Comparison of ENCODE assay signal across 2 cellular contexts in genomic region chr9:98385751-98386150, GRCh38.
TF ChIP-seq lines count a peak whose summit lies in the region.

No MANE protein-coding gene starts in this region.

TF ChIP-seq in GM12878, 131 proteins besides CTCF, POLR2A, EP300 and RAD21 (continued from another document):
- TF ChIP-seq, protein P1, sequence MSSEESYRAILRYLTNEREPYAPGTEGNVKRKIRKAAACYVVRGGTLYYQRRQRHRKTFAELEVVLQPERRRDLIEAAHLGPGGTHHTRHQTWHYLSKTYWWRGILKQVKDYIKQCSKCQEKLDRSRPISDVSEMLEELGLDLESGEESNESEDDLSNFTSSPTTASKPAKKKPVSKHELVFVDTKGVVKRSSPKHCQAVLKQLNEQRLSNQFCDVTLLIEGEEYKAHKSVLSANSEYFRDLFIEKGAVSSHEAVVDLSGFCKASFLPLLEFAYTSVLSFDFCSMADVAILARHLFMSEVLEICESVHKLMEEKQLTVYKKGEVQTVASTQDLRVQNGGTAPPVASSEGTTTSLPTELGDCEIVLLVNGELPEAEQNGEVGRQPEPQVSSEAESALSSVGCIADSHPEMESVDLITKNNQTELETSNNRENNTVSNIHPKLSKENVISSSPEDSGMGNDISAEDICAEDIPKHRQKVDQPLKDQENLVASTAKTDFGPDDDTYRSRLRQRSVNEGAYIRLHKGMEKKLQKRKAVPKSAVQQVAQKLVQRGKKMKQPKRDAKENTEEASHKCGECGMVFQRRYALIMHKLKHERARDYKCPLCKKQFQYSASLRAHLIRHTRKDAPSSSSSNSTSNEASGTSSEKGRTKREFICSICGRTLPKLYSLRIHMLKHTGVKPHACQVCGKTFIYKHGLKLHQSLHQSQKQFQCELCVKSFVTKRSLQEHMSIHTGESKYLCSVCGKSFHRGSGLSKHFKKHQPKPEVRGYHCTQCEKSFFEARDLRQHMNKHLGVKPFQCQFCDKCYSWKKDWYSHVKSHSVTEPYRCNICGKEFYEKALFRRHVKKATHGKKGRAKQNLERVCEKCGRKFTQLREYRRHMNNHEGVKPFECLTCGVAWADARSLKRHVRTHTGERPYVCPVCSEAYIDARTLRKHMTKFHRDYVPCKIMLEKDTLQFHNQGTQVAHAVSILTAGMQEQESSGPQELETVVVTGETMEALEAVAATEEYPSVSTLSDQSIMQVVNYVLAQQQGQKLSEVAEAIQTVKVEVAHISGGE (CRISPR knock-in tag; IDR thresholded peaks at IDR 0.05), result peak; percentile 51
- no peak for TF ChIP-seq RAD51 (IDR thresholded peaks at IDR 0.05)
- no peak for TF ChIP-seq NFIC (IDR thresholded peaks at IDR 0.05; ENCODE audit: low read depth, low read length)
- no peak for TF ChIP-seq NR2F1 (conservative IDR thresholded peaks at IDR 0.05)
- no peak for TF ChIP-seq PRDM15 (CRISPR knock-in tag; IDR thresholded peaks at IDR 0.05)
- TF ChIP-seq SRF (IDR thresholded peaks at IDR 0.05; ENCODE audit: low read depth in 2 of 2, low read length in 2 of 2), result no peak
- TF ChIP-seq, protein P2, sequence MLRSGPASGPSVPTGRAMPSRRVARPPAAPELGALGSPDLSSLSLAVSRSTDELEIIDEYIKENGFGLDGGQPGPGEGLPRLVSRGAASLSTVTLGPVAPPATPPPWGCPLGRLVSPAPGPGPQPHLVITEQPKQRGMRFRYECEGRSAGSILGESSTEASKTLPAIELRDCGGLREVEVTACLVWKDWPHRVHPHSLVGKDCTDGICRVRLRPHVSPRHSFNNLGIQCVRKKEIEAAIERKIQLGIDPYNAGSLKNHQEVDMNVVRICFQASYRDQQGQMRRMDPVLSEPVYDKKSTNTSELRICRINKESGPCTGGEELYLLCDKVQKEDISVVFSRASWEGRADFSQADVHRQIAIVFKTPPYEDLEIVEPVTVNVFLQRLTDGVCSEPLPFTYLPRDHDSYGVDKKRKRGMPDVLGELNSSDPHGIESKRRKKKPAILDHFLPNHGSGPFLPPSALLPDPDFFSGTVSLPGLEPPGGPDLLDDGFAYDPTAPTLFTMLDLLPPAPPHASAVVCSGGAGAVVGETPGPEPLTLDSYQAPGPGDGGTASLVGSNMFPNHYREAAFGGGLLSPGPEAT (IDR thresholded peaks at IDR 0.05; ENCODE audit: low read depth), result 0 out of 2 replicates have a peak, but pooled peaks have one; percentile 24
- no peak for TF ChIP-seq NBN (IDR thresholded peaks at IDR 0.05)
- TF ChIP-seq HDAC2 (IDR thresholded peaks at IDR 0.05), result no peak
- no peak for TF ChIP-seq BACH1 (IDR thresholded peaks at IDR 0.05; ENCODE audit: borderline replicate concordance)
- TF ChIP-seq PML (IDR thresholded peaks at IDR 0.05; ENCODE audit: low read length), result no peak
- TF ChIP-seq NFYA (IDR thresholded peaks at IDR 0.05; ENCODE audit: borderline replicate concordance, low read depth, low read length), result no peak
- no peak for TF ChIP-seq BHLHE40 (IDR thresholded peaks at IDR 0.05; ENCODE audit: borderline replicate concordance in 1 of 2, low read depth in 2 of 2, low read length in 1 of 2)
- TF ChIP-seq ZBTB4 (CRISPR knock-in tag; IDR thresholded peaks at IDR 0.05), result no peak

TF ChIP-seq in GM12891, 5 proteins besides CTCF, POLR2A, EP300 and RAD21 (continued from another document):
- TF ChIP-seq SPI1 (IDR thresholded peaks at IDR 0.05; ENCODE audit: low read depth, low read length), result no peak
- no peak for TF ChIP-seq POU2F2 (IDR thresholded peaks at IDR 0.05; ENCODE audit: low read depth, low read length)
